16 cellular contexts compared by ENCODE assay signal in genomic region chr1:57325117-57325516, GRCh38.
DNase-seq lines count a peak whose midpoint lies in the region; ATAC-seq and TF ChIP-seq lines count a peak whose summit lies in the region.
"Had no signal": no experiment of that assay in that cellular context is flagged by ENCODE, and none has a peak within 500 bp of the region (broad histone marks: within the 10 kb centered on the region; RNA-seq: fewer than 3 reads in every experiment).

No MANE protein-coding gene starts in this region.

- no peaks in the 10 kb centered on the region for H3K9me2 ChIP-seq in hepatocyte (replicated peaks; ENCODE audit: insufficient read depth)

- TF ChIP-seq EP300 in transverse colon (IDR thresholded peaks at IDR 0.05; ENCODE audit: low read depth), result no peak

- in situ Hi-C loops in G401 (cut with HindIII; ENCODE audit: low sequenced_read_pairs) (no loop called here), transverse colon (cut with MboI; ENCODE audit: low pct_ligation_motif_present in 1 of 4, low pct_unique_long_range_greater_than_20kb in 1 of 4, low sequenced_read_pairs in 3 of 4) (no loop called here)

- no peaks in the 10 kb centered on the region for H3K79me2 ChIP-seq in hepatocyte

- ATAC-seq in right lobe of liver (peak; percentile 82 to 92 (median 88)), HG03159 (IDR thresholded peaks at IDR 0.05; ENCODE audit: unreplicated experiment) (no peak)
- ATAC-seq: CD8-positive, alpha-beta T cell; GM12878 had no signal

- peak overlapping the region; percentile 22 for H3K4me2 ChIP-seq in hepatocyte
- H3K4me2 ChIP-seq in mesenchymal stem cell (ENCODE audit: low read length, poor library complexity, severe bottlenecking), result no peak overlapping the region
- H3K4me2 ChIP-seq: BLaER1 treated with 17β-estradiol and CSF1 and Interleukin-3, amounts not matched to agents 10 nM and 100 nM had no signal

- no peak overlapping the region for H3K23ac ChIP-seq in mesenchymal stem cell (ENCODE audit: low read length in 2 of 2)

- no peak overlapping the region for H3K4me3 ChIP-seq in hepatocyte
- H3K4me3 ChIP-seq in right lobe of liver, result no peak overlapping the region
- H3K4me3 ChIP-seq in transverse colon, result no peak overlapping the region
- no peak overlapping the region for H3K4me3 ChIP-seq in mesenchymal stem cell (ENCODE audit: insufficient read depth in 1 of 2, low read depth in 1 of 2, low read length in 2 of 2)
- H3K4me3 ChIP-seq: BLaER1 treated with 17β-estradiol and CSF1 and Interleukin-3, amounts not matched to agents 10 nM and 100 nM; GM12878 had no signal

- H2AFZ ChIP-seq in hepatocyte (no peak overlapping the region), mesenchymal stem cell (ENCODE audit: low read depth, low read length) (no peak overlapping the region)

- H3K14ac ChIP-seq in mesenchymal stem cell (ENCODE audit: low read length in 2 of 2), result no peak overlapping the region

- H3K9ac ChIP-seq in mesenchymal stem cell (ENCODE audit: low read length), result no peak overlapping the region
- H3K9ac ChIP-seq: BLaER1 treated with 17β-estradiol and CSF1 and Interleukin-3, amounts not matched to agents 10 nM and 100 nM had no signal

- no peak for TF ChIP-seq CTCF in hepatocyte (IDR thresholded peaks at IDR 0.05; ENCODE audit: poor library complexity)
- no peak for TF ChIP-seq CTCF in right lobe of liver (IDR thresholded peaks at IDR 0.05)
- TF ChIP-seq CTCF in transverse colon (IDR thresholded peaks at IDR 0.05), result no peak

- H2BK5ac ChIP-seq in mesenchymal stem cell (ENCODE audit: low read depth, low read length, poor library complexity, severe bottlenecking), result no peak overlapping the region

- TF ChIP-seq POLR2A in right lobe of liver (IDR thresholded peaks at IDR 0.05) (no peak), transverse colon (IDR thresholded peaks at IDR 0.05) (no peak)

- no peak overlapping the region for H3K18ac ChIP-seq in mesenchymal stem cell (ENCODE audit: low read depth in 1 of 2, low read length in 2 of 2)

- H3K27me3 ChIP-seq in hepatocyte, result no peaks in the 10 kb centered on the region
- no peaks in the 10 kb centered on the region for H3K27me3 ChIP-seq in right lobe of liver
- no peaks in the 10 kb centered on the region for H3K27me3 ChIP-seq in transverse colon
- H3K27me3 ChIP-seq in mesenchymal stem cell (ENCODE audit: control insufficient read depth in 1 of 2, insufficient read depth in 1 of 2, low read length in 2 of 2), result peaks cover 0 to 7% of the 10 kb centered on the region in 2 experiments
- H3K27me3 ChIP-seq: BLaER1 treated with 17β-estradiol and CSF1 and Interleukin-3, amounts not matched to agents 10 nM and 100 nM had no signal

- no peak overlapping the region for H2BK15ac ChIP-seq in mesenchymal stem cell (ENCODE audit: low read depth, poor library complexity, severe bottlenecking)

- H3K4me1 ChIP-seq in hepatocyte (ENCODE audit: insufficient read depth) (peaks cover 9% of the 10 kb centered on the region), right lobe of liver (peaks cover 0 to 15% (median 0%) of the 10 kb centered on the region in 4 donors), transverse colon (no peaks in the 10 kb centered on the region), mesenchymal stem cell (ENCODE audit: control insufficient read depth, insufficient read depth, low read depth, low read length) (no peaks in the 10 kb centered on the region)

- H3K9me3 ChIP-seq in hepatocyte (ENCODE audit: low read depth), result no peaks in the 10 kb centered on the region
- no peaks in the 10 kb centered on the region for H3K9me3 ChIP-seq in right lobe of liver
- no peaks in the 10 kb centered on the region for H3K9me3 ChIP-seq in transverse colon
- H3K9me3 ChIP-seq in mesenchymal stem cell (ENCODE audit: control insufficient read depth, low read length), result no peaks in the 10 kb centered on the region
- H3K9me3 ChIP-seq: BLaER1 treated with 17β-estradiol and CSF1 and Interleukin-3, amounts not matched to agents 10 nM and 100 nM had no signal

- H2AK5ac ChIP-seq in mesenchymal stem cell (ENCODE audit: low read length, severe bottlenecking), result no peak overlapping the region

- no peaks in the 10 kb centered on the region for H3K79me1 ChIP-seq in mesenchymal stem cell (replicated peaks; ENCODE audit: low read length, poor library complexity, severe bottlenecking)

- H4K8ac ChIP-seq in mesenchymal stem cell (ENCODE audit: low read length), result no peak overlapping the region

- H2BK120ac ChIP-seq in mesenchymal stem cell (ENCODE audit: low read depth, low read length), result no peak overlapping the region

- H3K4ac ChIP-seq in mesenchymal stem cell (ENCODE audit: low read depth in 1 of 2, low read length in 2 of 2), result no peak overlapping the region

- intact Hi-C loops in right lobe of liver (cut with DNase I), result no loop called here
- intact Hi-C loops in transverse colon (cut with DNase I; ENCODE audit: low total_unique reads), result no loop called here

- no peak overlapping the region for H4K91ac ChIP-seq in mesenchymal stem cell (ENCODE audit: low read length)

- H2BK12ac ChIP-seq in mesenchymal stem cell (ENCODE audit: low read length in 2 of 2), result no peak overlapping the region

- H4K20me1 ChIP-seq in hepatocyte (ENCODE audit: insufficient read depth, poor library complexity, severe bottlenecking), result no peaks in the 10 kb centered on the region
- H4K20me1 ChIP-seq: BLaER1 treated with 17β-estradiol and CSF1 and Interleukin-3, amounts not matched to agents 10 nM and 100 nM had no signal

- H3K36me3 ChIP-seq in hepatocyte (replicated peaks; ENCODE audit: insufficient read depth, low read depth) (no peaks in the 10 kb centered on the region), right lobe of liver (no peaks in the 10 kb centered on the region), transverse colon (no peaks in the 10 kb centered on the region), mesenchymal stem cell (ENCODE audit: control insufficient read depth in 1 of 2, insufficient read depth in 2 of 2, low read depth in 1 of 2, low read length in 2 of 2) (no peaks in the 10 kb centered on the region)
- H3K36me3 ChIP-seq: BLaER1 treated with 17β-estradiol and CSF1 and Interleukin-3, amounts not matched to agents 10 nM and 100 nM had no signal

- peak overlapping the region; percentile 59 for H3K27ac ChIP-seq in hepatocyte
- H3K27ac ChIP-seq in right lobe of liver, result peak overlapping the region in 1 of 3 donors; percentile 48
- no peak overlapping the region for H3K27ac ChIP-seq in transverse colon
- H3K27ac ChIP-seq in mesenchymal stem cell (ENCODE audit: low read length, poor library complexity, severe bottlenecking), result no peak overlapping the region
- H3K27ac ChIP-seq: BLaER1 treated with 17β-estradiol and CSF1 and Interleukin-3, amounts not matched to agents 10 nM and 100 nM; HL-60 had no signal

- DNase-seq in G401 (ENCODE audit: low spot score) (peak; percentile 69), hepatocyte (ENCODE audit: low spot score) (peak; percentile 10), right lobe of liver (peak in 2 of 3 donors; percentile 74 to 85), pons (ENCODE audit: low spot score) (peak; percentile 6), transverse colon (no peak), mesenchymal stem cell (no peak), NCI-H2107 treated with DMSO at 0.1 percent for 48 hours (lab: John Stamatoyannopoulos, UW; ENCODE audit: unreplicated experiment) (no peak)
- DNase-seq: 8988T; Calu3; CD8-positive, alpha-beta T cell; DMS79 treated with DMSO at 0.1 percent for 48 hours; H9 had no signal

- 69% methylated on average over 4 of the region's 4 CpGs for WGBS in hepatocyte (ENCODE audit: low lambda C conversion rate, missing lambda C conversion rate)
- 23% methylated on average over 4 of the region's 4 CpGs for WGBS in right lobe of liver (ENCODE audit: insufficient coverage, low coverage, low lambda C conversion rate, missing lambda C conversion rate)
- 46 to 63% methylated on average over 3 to 4 of the region's 4 CpGs for WGBS in transverse colon (ENCODE audit: low coverage in 1 of 2), 2 donors
- 76% methylated on average over 3 of the region's 4 CpGs for WGBS in mesenchymal stem cell

Comparison
In these comparisons a context has a peak if more than half of its experiments do, and no peak if none do; other contexts are left out.
1. DNase-seq: peak in G401 (single experiment), hepatocyte (single experiment), right lobe of liver (2 of 3) and pons (single experiment); none in transverse colon (single experiment), mesenchymal stem cell (single experiment) and NCI-H2107 treated with DMSO at 0.1 percent for 48 hours (single experiment).